Comparison of ENCODE assay signal across 8 cellular contexts in genomic region chr1:28087614-28088167, GRCh38. TPM values are rescaled to one million over a fixed set of nuclear protein-coding genes. Genes with fewer than 3 reads are reported as not detected.
A peak's percentile ranks its signal among the peaks of the same experiment; 100 is the strongest.
DNase-seq lines count a peak whose midpoint lies in the region; ATAC-seq and TF ChIP-seq lines count a peak whose summit lies in the region.

No MANE protein-coding gene starts in this region.

- peaks cover 5% of the 10 kb centered on the region; the same call in 1 of the 2 replicates for H3K4me1 ChIP-seq in HEK293 (ENCODE audit: control insufficient read depth, insufficient read depth, low read length)
- no peaks in the 10 kb centered on the region for H3K4me1 ChIP-seq in mesodermal cell (ENCODE audit: control insufficient read depth, insufficient read depth, low read length, poor library complexity, severe bottlenecking)
- peaks cover 24% of the 10 kb centered on the region for H3K4me1 ChIP-seq in vagina

- H3K9me3 ChIP-seq in HEK293 (ENCODE audit: control insufficient read depth, insufficient read depth, low read depth, low read length) (no peaks in the 10 kb centered on the region), SK-N-MC (ENCODE audit: low read depth, low read length) (no peaks in the 10 kb centered on the region), mesodermal cell (ENCODE audit: control insufficient read depth, low read length) (no peaks in the 10 kb centered on the region), vagina (no peaks in the 10 kb centered on the region)

- no peaks in the 10 kb centered on the region for H3K36me3 ChIP-seq in HEK293 (ENCODE audit: control insufficient read depth in 2 of 2, insufficient read depth in 1 of 2, low read length in 2 of 2)
- H3K36me3 ChIP-seq in SK-N-MC (ENCODE audit: insufficient read depth, low read length), result no peaks in the 10 kb centered on the region
- H3K36me3 ChIP-seq in mesodermal cell (ENCODE audit: control insufficient read depth, insufficient read depth, low read length), result no peaks in the 10 kb centered on the region
- H3K36me3 ChIP-seq in vagina, result no peaks in the 10 kb centered on the region

- WGBS in mesodermal cell (ENCODE audit: insufficient coverage in 2 of 2), 2 experiments, result 6 to 10% methylated on average over 15 to 16 of the region's 16 CpGs

- TF ChIP-seq POLR2A in vagina (IDR thresholded peaks at IDR 0.05), result no peak

- TF ChIP-seq CTCF in HEK293 (tag by site-specific recombination; IDR thresholded peaks at IDR 0.05), result no peak
- TF ChIP-seq CTCF in coronary artery (IDR thresholded peaks at IDR 0.05), result no peak
- TF ChIP-seq CTCF in vagina (IDR thresholded peaks at IDR 0.05), result no peak

- intact Hi-C loops in vagina (cut with DNase I), result no loop called here

- CTCF ChIA-PET in HEK293 (lab: Yijun Ruan, JAX), result interaction anchor here (1.3 to 5.9 kb wide), 2 partner anchors 38 to 122 kb away, joined by 3 to 90 read pairs; no protein-coding TSS in a partner anchor

- H3K9ac ChIP-seq in SK-N-MC (ENCODE audit: insufficient read length), result peak overlapping the region; percentile 87

- ATAC-seq in HG02571 (IDR thresholded peaks at IDR 0.05; ENCODE audit: unreplicated experiment), result no peak

- DNase-seq in NCI-H1417 (lab: John Stamatoyannopoulos, UW) (peak in 2 of 3 experiments; percentile 55 to 69), NCI-H1417 treated with DMSO at 0.1 percent for 48 hours (lab: John Stamatoyannopoulos, UW) (no peak), SK-N-MC (ENCODE audit: low read depth, low spot score) (no peak), coronary artery (ENCODE audit: low spot score) (no peak), vagina (ENCODE audit: extremely low spot score in 2 of 2) (no peak)

- H3K4me3 ChIP-seq in HEK293 (ENCODE audit: low read depth, low read length) (peak overlapping the region; percentile 93), SK-N-MC (peak overlapping the region; percentile 92), coronary artery (peak overlapping the region; percentile 84), mesodermal cell (ENCODE audit: extremely low read depth, insufficient read depth, low read length, poor library complexity, severe bottlenecking) (peak overlapping the region; percentile 87), vagina (peak overlapping the region; percentile 60 to 61)

- H3K27me3 ChIP-seq in vagina, result no peaks in the 10 kb centered on the region

- POLR2A ChIA-PET in HEK293 (lab: Yijun Ruan, JAX), result interaction anchor here (0.7 to 2.3 kb wide), 8 partner anchors 9 to 388 kb away, joined by 3 to 19 read pairs (median 5); partner anchors contain the start of genes ATP5IF1, MED18 and STX12

- H3K27ac ChIP-seq in HEK293 (ENCODE audit: extremely low read depth, low read depth, low read length), result peak overlapping the region; percentile 90
- H3K27ac ChIP-seq in SK-N-MC, result peak overlapping the region; percentile 69; the same call in 1 of the 2 replicates
- H3K27ac ChIP-seq in coronary artery, result peak overlapping the region; percentile 76 to 91
- peak overlapping the region; percentile 93 for H3K27ac ChIP-seq in mesodermal cell (ENCODE audit: low read depth, low read length, severe bottlenecking)
- peak overlapping the region; percentile 65 for H3K27ac ChIP-seq in vagina

TF ChIP-seq in HEK293, 187 proteins besides CTCF, POLR2A, EP300 and RAD21:
- no peak for TF ChIP-seq MEIS1 (CRISPR knock-in tag; IDR thresholded peaks at IDR 0.05; ENCODE audit: borderline replicate concordance)
- TF ChIP-seq ZNF768 (tag by site-specific recombination; IDR thresholded peaks at IDR 0.05), result no peak
- 0 out of 2 replicates have a peak, but pooled peaks have one; percentile 13 for TF ChIP-seq ZSCAN16 (tag by site-specific recombination; IDR thresholded peaks at IDR 0.05)
- TF ChIP-seq ZNF350 (tag by site-specific recombination; IDR thresholded peaks at IDR 0.05), result no peak
- no peak for TF ChIP-seq ZNF561 (tag by site-specific recombination; IDR thresholded peaks at IDR 0.05; ENCODE audit: borderline replicate concordance)
- TF ChIP-seq PBX3 (CRISPR knock-in tag; IDR thresholded peaks at IDR 0.05), result no peak
- TF ChIP-seq ZXDB (tag by site-specific recombination; IDR thresholded peaks at IDR 0.05), result no peak
- TF ChIP-seq ZFHX2 (tag by site-specific recombination; conservative IDR thresholded peaks at IDR 0.05), result no peak
- TF ChIP-seq ZNF610 (tag by site-specific recombination; IDR thresholded peaks at IDR 0.05; ENCODE audit: borderline replicate concordance), result no peak
- TF ChIP-seq ZNF335 (tag by site-specific recombination; conservative IDR thresholded peaks at IDR 0.05), result peak; percentile 17
- TF ChIP-seq ZNF280D (tag by site-specific recombination; IDR thresholded peaks at IDR 0.05), result no peak
- TF ChIP-seq ZNF645 (tag by site-specific recombination; IDR thresholded peaks at IDR 0.05), result no peak
- TF ChIP-seq SCRT2 (tag by site-specific recombination; IDR thresholded peaks at IDR 0.05), result peak; percentile 88
- peak; percentile 73; the same call in 1 of the 2 replicates for TF ChIP-seq SCRT1 (tag by site-specific recombination; IDR thresholded peaks at IDR 0.05; ENCODE audit: borderline replicate concordance)
- peak; percentile 54; the same call in 1 of the 2 replicates for TF ChIP-seq ZNF449 (tag by site-specific recombination; IDR thresholded peaks at IDR 0.05)

RNA-seq across cellular contexts. Expression of gene EYA3, which starts 0.7 kb away (rescaled TPM):
- 20.5 TPM for polyA plus RNA-seq in mesodermal cell (2013, experiment 1 of 2)
- polyA plus RNA-seq in mesodermal cell (2013, experiment 2 of 2), result 17.0 TPM
- total RNA-seq in vagina, result 16.0 TPM

Comparison
In these comparisons a context has a peak if more than half of its experiments do, and no peak if none do; other contexts are left out.
1. DNase-seq: peak in NCI-H1417 (2 of 3); none in NCI-H1417 treated with DMSO at 0.1 percent for 48 hours (single experiment), SK-N-MC (single experiment), coronary artery (single experiment) and vagina (0 of 2).
2. Peak in every context shown above with its lines, with median percentiles within 50 percentile points of each other: H3K27ac ChIP-seq and H3K4me3 ChIP-seq.